12 cellular contexts compared by ENCODE assay signal in the genomic region with DNA sequence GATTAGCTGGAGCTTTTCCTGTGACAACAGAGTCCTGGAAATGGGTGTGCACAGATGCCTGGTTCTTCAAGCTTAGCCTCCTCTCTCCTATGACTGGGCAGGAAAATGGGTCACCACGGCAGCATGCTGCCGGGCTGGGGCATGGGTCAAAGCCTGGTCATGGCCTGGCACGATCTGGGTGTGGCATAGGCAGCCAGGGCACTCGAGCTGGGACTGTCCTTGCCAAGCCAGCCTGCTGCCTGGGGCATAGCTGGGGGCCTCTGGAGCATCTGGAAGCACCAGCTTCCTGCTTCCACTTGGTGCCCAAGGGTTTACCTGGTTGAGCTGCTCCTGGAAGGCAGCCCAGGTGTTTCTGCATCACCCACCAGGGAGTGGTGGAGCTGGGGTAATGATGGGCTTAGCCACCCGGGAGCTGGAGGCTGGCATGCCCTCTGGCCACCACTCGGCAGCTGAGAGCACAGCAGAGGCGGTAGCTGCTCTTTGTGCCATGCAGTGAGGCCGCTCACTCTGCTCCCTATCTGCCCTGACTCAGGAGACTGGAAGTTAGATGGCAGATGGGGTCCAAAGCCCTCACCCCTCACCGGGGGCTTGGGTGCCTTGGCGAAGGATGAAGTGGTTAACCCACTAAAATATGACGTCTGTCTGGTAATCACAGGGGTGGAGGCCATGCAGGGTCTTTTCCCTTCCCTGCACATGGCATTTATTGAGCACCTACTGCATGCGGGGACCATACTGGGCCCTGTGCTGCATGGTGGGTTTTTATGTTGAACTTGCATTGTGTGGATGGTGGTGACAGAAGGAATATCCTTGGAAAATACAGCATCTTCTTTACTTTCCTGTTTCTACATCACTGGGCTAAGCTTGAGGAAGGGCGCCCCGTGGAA. TPM values are rescaled to one million over a fixed set of nuclear protein-coding genes. Genes with fewer than 3 reads are reported as not detected.
A peak's percentile ranks its signal among the peaks of the same experiment; 100 is the strongest.
DNase-seq lines count a peak whose midpoint lies in the region; ATAC-seq, FAIRE-seq and TF ChIP-seq lines count a peak whose summit lies in the region.
"Had no signal": no experiment of that assay in that cellular context is flagged by ENCODE, and none has a peak within 500 bp of the region (broad histone marks: within the 10 kb centered on the region; RNA-seq: fewer than 3 reads in every experiment).

No MANE protein-coding gene starts in this region.

- FAIRE-seq in bronchial epithelial cell (lab: Jason Lieb, UNC), result no peak
- FAIRE-seq: colon had no signal

- H3K36me3 Mint-ChIP-seq in IgD-negative memory B cell, result peaks cover 3% of the 10 kb centered on the region
- H3K36me3 Mint-ChIP-seq in natural killer cell, result no peaks in the 10 kb centered on the region

- ATAC-seq in natural killer cell, result no peak
- ATAC-seq in HG03520 (IDR thresholded peaks at IDR 0.05; ENCODE audit: unreplicated experiment), result no peak
- ATAC-seq in HG03159 (IDR thresholded peaks at IDR 0.05; ENCODE audit: unreplicated experiment), result no peak

- H3K36me3 ChIP-seq in bronchial epithelial cell (ENCODE audit: control insufficient read depth, insufficient read depth, low read length), result no peaks in the 10 kb centered on the region
- H3K36me3 ChIP-seq: transverse colon had no signal

- H3K27me3 Mint-ChIP-seq in IgD-negative memory B cell, result peaks cover 18% of the 10 kb centered on the region
- H3K27me3 Mint-ChIP-seq in natural killer cell (ENCODE audit: low read depth in 2 of 2), result peaks cover 17 to 18% of the 10 kb centered on the region in 2 donors

- H3K4me3 Mint-ChIP-seq in IgD-negative memory B cell (peak overlapping the region; percentile 34 to 85 (median 64)), natural killer cell (peak overlapping the region; percentile 70)

- H3K4me1 Mint-ChIP-seq in IgD-negative memory B cell (peaks cover 6 to 9% (median 6%) of the 10 kb centered on the region in 3 donors), natural killer cell (peaks cover 6 to 9% of the 10 kb centered on the region in 2 donors)

- TF ChIP-seq CTCF in bronchial epithelial cell (IDR thresholded peaks at IDR 0.05; ENCODE audit: insufficient read depth, low read length, severe bottlenecking), result no peak
- no peak for TF ChIP-seq CTCF in natural killer cell (IDR thresholded peaks at IDR 0.05)

- intact Hi-C loops in natural killer cell (cut with micrococcal nuclease), result loop anchor here (1.0 kb wide), 1 partner anchor 101 kb away; the partner anchor contains the start of gene IFI27L2

- H3K27me3 ChIP-seq in bronchial epithelial cell (ENCODE audit: control insufficient read depth, insufficient read depth, low read length), result no peaks in the 10 kb centered on the region
- H3K27me3 ChIP-seq: transverse colon had no signal

- H3K9me3 Mint-ChIP-seq in IgD-negative memory B cell (no peaks in the 10 kb centered on the region), natural killer cell (no peaks in the 10 kb centered on the region)

- no peak overlapping the region for H3K4me3 ChIP-seq in bronchial epithelial cell (ENCODE audit: low read depth, low read length)

- peak; percentile 32 for DNase-seq in NCI-H2029 (lab: John Stamatoyannopoulos, UW)
- no peak for DNase-seq in NCI-H2029 treated with DMSO at 0.1 percent for 48 hours (lab: John Stamatoyannopoulos, UW)
- peak; percentile 54 for DNase-seq in bronchial epithelial cell (ENCODE audit: low read depth)
- DNase-seq in natural killer cell, result no peak
- no peak for DNase-seq in NCI-H774 (lab: John Stamatoyannopoulos, UW)
- DNase-seq: NCI-H2081 treated with DMSO at 0.1 percent for 48 hours, SHP77 treated with DMSO at 0.1 percent for 48 hours, transverse colon had no signal

- H3K27ac Mint-ChIP-seq in IgD-negative memory B cell, result no peak overlapping the region
- no peak overlapping the region for H3K27ac Mint-ChIP-seq in natural killer cell

RNA-seq across cellular contexts. Expression of gene OTUB2, which starts 1.7 kb away (rescaled TPM):
- polyA plus RNA-seq in IgD-negative memory B cell, result 0.19 TPM
- total RNA-seq in bronchial epithelial cell (1.3 and 2.6 TPM in 2 replicates), natural killer cell (under 1 TPM in 2 of 3 donors, not detected in 1; 0.09 to 0.13 TPM)

RNA-seq across cellular contexts. Expression of gene CCDC197, which starts 30.7 kb away (rescaled TPM):
- polyA plus RNA-seq in IgD-negative memory B cell, result not detected
- total RNA-seq in bronchial epithelial cell, result not detected in 2 replicates
- total RNA-seq in natural killer cell, result not detected
- total RNA-seq: transverse colon had no signal

RNA-seq across cellular contexts. Expression of gene ASB2, which starts 51.4 kb away (rescaled TPM):
- polyA plus RNA-seq in IgD-negative memory B cell, result 3.8 TPM
- total RNA-seq in bronchial epithelial cell, result 0.13 and 0.26 TPM in 2 replicates
- 1 to 10 TPM; 3.7 to 7.2 (median 4.8) TPM for total RNA-seq in natural killer cell

RNA-seq across cellular contexts. Expression of gene DDX24, which starts 53.2 kb away (rescaled TPM):
- 207 TPM for polyA plus RNA-seq in IgD-negative memory B cell
- 62.2 and 65.8 TPM in 2 replicates for total RNA-seq in bronchial epithelial cell
- total RNA-seq in natural killer cell, result 100 to 1,000 TPM; 250 to 357 (median 296) TPM

RNA-seq across cellular contexts. Expression of gene IFI27L1, which starts 53.3 kb away (rescaled TPM):
- polyA plus RNA-seq in IgD-negative memory B cell, result 9.1 TPM
- total RNA-seq in bronchial epithelial cell (8.7 and 13.1 TPM in 2 replicates), natural killer cell (10 to 100 TPM; 10.1 to 15.1 (median 12.1) TPM)

Comparison
In these comparisons a context has a peak if more than half of its experiments do, and no peak if none do; other contexts are left out.
1. DNase-seq: peak in NCI-H2029 (single experiment) and bronchial epithelial cell (single experiment); none in NCI-H2029 treated with DMSO at 0.1 percent for 48 hours (single experiment), natural killer cell (single experiment) and NCI-H774 (single experiment).